In genomic region chr10:103968441-103969391, GRCh38 we compare ENCODE assay signal across 8 cellular contexts. TPM values are rescaled to one million over a fixed set of nuclear protein-coding genes. Genes with fewer than 3 reads are reported as not detected.
DNase-seq lines count a peak whose midpoint lies in the region; ATAC-seq and TF ChIP-seq lines count a peak whose summit lies in the region.

No MANE protein-coding gene starts in this region.

- peaks cover 55% of the 10 kb centered on the region for H3K79me2 ChIP-seq in fibroblast of lung (ENCODE audit: control insufficient read depth, insufficient read depth, low read length)

- no peak for DNase-seq in RWPE2 (ENCODE audit: low spot score)
- peak in 1 of 2 donors; percentile 27 for DNase-seq in fibroblast of lung (ENCODE audit: low read depth in 2 of 2)
- DNase-seq in retinal pigment epithelial cell (ENCODE audit: low read depth): no peak
- no peak for DNase-seq in NCI-H774 (lab: John Stamatoyannopoulos, UW)
- DNase-seq in omental fat pad (ENCODE audit: low spot score): no peak
- DNase-seq in NOMO-1 (lab: John Stamatoyannopoulos, UW; ENCODE audit: unreplicated experiment in 2 of 2): no peak

- H3K4me3 ChIP-seq in GM12875 (ENCODE audit: low read depth, low read length): peak overlapping the region; percentile 74
- peak overlapping the region; percentile 99 for H3K4me3 ChIP-seq in RWPE2 (ENCODE audit: severe bottlenecking)
- peak overlapping the region; percentile 79 to 95 (median 88) for H3K4me3 ChIP-seq in fibroblast of lung (replicated peaks in 1 of 4; ENCODE audit: control extremely low read depth in 1 of 4, insufficient read depth in 1 of 4, low read depth in 3 of 4, low read length in 4 of 4)
- H3K4me3 ChIP-seq in retinal pigment epithelial cell (ENCODE audit: low read length): peak overlapping the region; percentile 97

- no peak for TF ChIP-seq CTCF in GM12875 (IDR thresholded peaks at IDR 0.05; ENCODE audit: borderline replicate concordance, insufficient read depth, low read depth, low read length)
- no peak for TF ChIP-seq CTCF in RWPE2 (IDR thresholded peaks at IDR 0.05; ENCODE audit: poor library complexity, severe bottlenecking)
- no peak for TF ChIP-seq CTCF in fibroblast of lung (conservative IDR thresholded peaks at IDR 0.05 in 1 of 2, IDR thresholded peaks at IDR 0.05 in 1 of 2; ENCODE audit: low read depth in 1 of 2, low read length in 2 of 2)
- TF ChIP-seq CTCF in retinal pigment epithelial cell (conservative IDR thresholded peaks at IDR 0.05; ENCODE audit: low read depth, low read length): no peak
- TF ChIP-seq CTCF in omental fat pad (IDR thresholded peaks at IDR 0.05): no peak

- H3K9me3 ChIP-seq in RWPE2 (ENCODE audit: severe bottlenecking) (no peaks in the 10 kb centered on the region), fibroblast of lung (ENCODE audit: control insufficient read depth, insufficient read depth, low read depth, low read length) (no peaks in the 10 kb centered on the region)

- peak overlapping the region; percentile 90 for H3K4me2 ChIP-seq in fibroblast of lung (ENCODE audit: extremely low read depth, insufficient read depth, low read length)

- H3K27me3 ChIP-seq in RWPE2 (ENCODE audit: insufficient read depth, poor library complexity, severe bottlenecking) (no peaks in the 10 kb centered on the region), fibroblast of lung (ENCODE audit: control insufficient read depth, insufficient read depth, low read length) (no peaks in the 10 kb centered on the region)

- no peak overlapping the region for H2AFZ ChIP-seq in fibroblast of lung (ENCODE audit: low read length)

- H3K27ac ChIP-seq in RWPE2 (ENCODE audit: poor library complexity, severe bottlenecking) (peak overlapping the region; percentile 77), fibroblast of lung (ENCODE audit: insufficient read depth, low read length) (peak overlapping the region; percentile 37)

- no peaks in the 10 kb centered on the region for H4K20me1 ChIP-seq in fibroblast of lung (ENCODE audit: control insufficient read depth, extremely low read depth, insufficient read depth, low read length)

- ATAC-seq in RWPE2 (ENCODE audit: low read depth) (no peak), GM18873 (IDR thresholded peaks at IDR 0.05; ENCODE audit: low FRiP score, unreplicated experiment) (no peak), omental fat pad (ENCODE audit: low FRiP score) (no peak)

- peak overlapping the region; percentile 95 for H3K9ac ChIP-seq in fibroblast of lung (ENCODE audit: insufficient read depth, low read length)

- H3K4me1 ChIP-seq in RWPE2 (ENCODE audit: insufficient read depth, poor library complexity, severe bottlenecking): peaks cover 22% of the 10 kb centered on the region
- H3K4me1 ChIP-seq in fibroblast of lung (ENCODE audit: control insufficient read depth, extremely low read depth, insufficient read depth, low read length): no peaks in the 10 kb centered on the region

- H3K36me3 ChIP-seq in RWPE2 (ENCODE audit: low read depth) (peaks cover 8% of the 10 kb centered on the region), fibroblast of lung (ENCODE audit: control insufficient read depth, insufficient read depth, low read length) (no peaks in the 10 kb centered on the region)

RNA-seq across cellular contexts. Expression of gene SLK, which starts 1.8 kb away (rescaled TPM):
- total RNA-seq in fibroblast of lung (58.0 and 63.1 TPM in 2 replicates), omental fat pad (10 to 100 TPM; 49.0 to 97.0 (median 61.8) TPM)
- polyA plus RNA-seq in fibroblast of lung: 18.2 and 18.4 TPM in 2 replicates
- 20.8 and 21.3 TPM in 2 replicates for polyA plus RNA-seq in fibroblast of lung (2012)
- polyA minus RNA-seq in fibroblast of lung (ENCODE audit: low replicate concordance): 1.6 and 1.7 TPM in 2 replicates

RNA-seq across cellular contexts. Expression of gene STN1, which starts 50.7 kb away (rescaled TPM):
- total RNA-seq in fibroblast of lung (27.0 and 36.5 TPM in 2 replicates), omental fat pad (10 to 100 TPM; 15.4 to 44.7 (median 21.1) TPM)
- 21.7 and 22.1 TPM in 2 replicates for polyA plus RNA-seq in fibroblast of lung
- 15.6 and 16.8 TPM in 2 replicates for polyA plus RNA-seq in fibroblast of lung (2012)
- polyA minus RNA-seq in fibroblast of lung (ENCODE audit: low replicate concordance): 13.7 and 17.2 TPM in 2 replicates
